In the genomic region with DNA sequence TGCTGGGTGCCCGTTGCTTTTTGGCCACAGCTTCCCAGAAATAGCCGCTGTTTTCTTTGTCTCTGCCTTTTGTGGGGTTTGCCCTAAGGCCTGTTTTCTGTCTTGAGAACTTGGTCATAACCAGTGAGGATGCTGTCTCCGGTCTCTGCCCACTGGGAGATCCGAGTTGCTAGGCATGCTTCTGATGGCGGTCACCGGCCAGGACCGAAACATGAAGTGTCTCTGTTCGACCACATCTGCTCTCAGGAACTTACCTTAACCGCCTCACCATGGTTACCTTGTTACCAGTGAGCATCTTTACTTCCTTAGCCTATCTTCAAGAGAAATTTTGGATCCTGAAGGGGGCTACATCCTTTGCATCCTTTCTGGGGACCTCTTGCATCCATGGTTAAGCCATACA, we compare ENCODE assay signal across 32 cellular contexts.
"Had no signal": no experiment of that assay in that cellular context is flagged by ENCODE, and none has a peak within 500 bp of the region (broad histone marks: within the 10 kb centered on the region; RNA-seq: fewer than 3 reads in every experiment).

No MANE protein-coding gene starts in this region.

- DNase-seq: activated CD4-positive, alpha-beta T cell treated with anti-CD3 and anti-CD28 coated beads for 36 hours; activated CD4-positive, alpha-beta T cell treated with anti-CD3 and anti-CD28 coated beads, Interleukin-2, amount 50 U/mL, for 4 hours; activated CD8-positive, alpha-beta memory T cell treated with anti-CD3 and anti-CD28 coated beads for 24 hours; activated CD8-positive, alpha-beta memory T cell treated with anti-CD3 and anti-CD28 coated beads, Interleukin-2, amount 50 U/mL, for 4 hours; activated naive CD4-positive, alpha-beta T cell treated with Interleukin-2 at 50 U/mL for 16 hours; activated naive CD8-positive, alpha-beta T cell treated with anti-CD3 and anti-CD28 coated beads for 36 hours; activated T-cell treated with anti-CD3 and anti-CD28 coated beads, Interleukin-2, amount 50 U/mL, for 24 hours; effector memory CD8-positive, alpha-beta T cell; glutamatergic neuron; kidney glomerular epithelial cell; left lung; natural killer cell; ovary; psoas muscle; stimulated activated CD4-positive, alpha-beta T cell treated with anti-CD3 and anti-CD28 coated beads, Interleukin-2, amount 100 ng/mL, for 24 hours; stomach; T-helper 9 cell; transverse colon had no signal

- H2AFZ ChIP-seq: hepatocyte had no signal

- H3K4me2 ChIP-seq: hepatocyte had no signal

- H3K36me3 Mint-ChIP-seq: mesothelial cell of epicardium, natural killer cell, WTC11 had no signal

- H3K4me3 ChIP-seq: breast epithelium, hepatocyte, left lung, lung, ovary, psoas muscle, right atrium auricular region, skin epidermis, stomach, transverse colon, vagina had no signal

- H3K9me3 Mint-ChIP-seq: activated naive CD8-positive, alpha-beta T cell treated with anti-CD3 and anti-CD28 coated beads for 36 hours; activated T-cell treated with anti-CD3 and anti-CD28 coated beads, Interleukin-2, amount 50 U/mL, for 24 hours; activated T-helper 17 cell treated with anti-CD3 and anti-CD28 coated beads, Interleukin-2, amount 50 U/mL, for 72 hours; central memory CD8-positive, alpha-beta T cell; effector memory CD8-positive, alpha-beta T cell; mesothelial cell of epicardium; natural killer cell; stimulated activated effector memory CD8-positive, alpha-beta T cell treated with anti-CD3 and anti-CD28 coated beads, Interleukin-12 subunit alpha, Interleukin-12 subunit beta, amount 100 ng/mL, for 72 hours; WTC11 had no signal

- H3K36me3 ChIP-seq: breast epithelium, left lung, ovary, right atrium auricular region, stomach, transverse colon, vagina had no signal

- H3K27me3 Mint-ChIP-seq: activated CD4-positive, alpha-beta T cell treated with anti-CD3 and anti-CD28 coated beads for 36 hours; activated naive CD8-positive, alpha-beta T cell treated with anti-CD3 and anti-CD28 coated beads for 36 hours; activated T-cell treated with anti-CD3 and anti-CD28 coated beads, Interleukin-2, amount 50 U/mL, for 24 hours; activated T-helper 17 cell treated with anti-CD3 and anti-CD28 coated beads, Interleukin-2, amount 50 U/mL, for 72 hours; central memory CD8-positive, alpha-beta T cell; effector memory CD8-positive, alpha-beta T cell had no signal

- H3K27me3 ChIP-seq: breast epithelium, hepatocyte, left lung, ovary, right atrium auricular region, stomach, transverse colon, vagina had no signal

- H3K4me3 Mint-ChIP-seq: activated CD4-positive, alpha-beta T cell treated with anti-CD3 and anti-CD28 coated beads for 36 hours; activated naive CD8-positive, alpha-beta T cell treated with anti-CD3 and anti-CD28 coated beads for 36 hours; activated T-cell treated with anti-CD3 and anti-CD28 coated beads, Interleukin-2, amount 50 U/mL, for 24 hours; activated T-helper 17 cell treated with anti-CD3 and anti-CD28 coated beads, Interleukin-2, amount 50 U/mL, for 72 hours; central memory CD8-positive, alpha-beta T cell; effector memory CD8-positive, alpha-beta T cell; mesothelial cell of epicardium; stimulated activated effector memory CD8-positive, alpha-beta T cell treated with anti-CD3 and anti-CD28 coated beads, Interleukin-12 subunit alpha, Interleukin-12 subunit beta, amount 100 ng/mL, for 72 hours; WTC11 had no signal

- H3K27ac ChIP-seq: breast epithelium, left lung, ovary, psoas muscle, right atrium auricular region, stomach, transverse colon, vagina had no signal

- H3K4me1 Mint-ChIP-seq: WTC11 had no signal

- FAIRE-seq: colon, frontal cortex had no signal

- H3K79me2 ChIP-seq: hepatocyte had no signal

- H3K4me1 ChIP-seq: breast epithelium, psoas muscle had no signal

- H3K27ac Mint-ChIP-seq: activated CD4-positive, alpha-beta T cell treated with anti-CD3 and anti-CD28 coated beads for 36 hours; activated naive CD8-positive, alpha-beta T cell treated with anti-CD3 and anti-CD28 coated beads for 36 hours; activated T-cell treated with anti-CD3 and anti-CD28 coated beads, Interleukin-2, amount 50 U/mL, for 24 hours; activated T-helper 17 cell treated with anti-CD3 and anti-CD28 coated beads, Interleukin-2, amount 50 U/mL, for 72 hours; effector memory CD8-positive, alpha-beta T cell; mesothelial cell of epicardium; natural killer cell; stimulated activated effector memory CD8-positive, alpha-beta T cell treated with anti-CD3 and anti-CD28 coated beads, Interleukin-12 subunit alpha, Interleukin-12 subunit beta, amount 100 ng/mL, for 72 hours; WTC11 had no signal

- H3K9me3 ChIP-seq: breast epithelium, left lung, ovary, psoas muscle, right atrium auricular region, stomach, transverse colon, vagina had no signal

- ATAC-seq: activated CD4-positive, alpha-beta T cell treated with anti-CD3 and anti-CD28 coated beads for 36 hours; activated T-helper 17 cell treated with anti-CD3 and anti-CD28 coated beads, Interleukin-2, amount 50 U/mL, for 72 hours; effector memory CD8-positive, alpha-beta T cell; esophagus mucosa; left lung; natural killer cell; psoas muscle; stimulated activated effector memory CD8-positive, alpha-beta T cell treated with anti-CD3 and anti-CD28 coated beads, Interleukin-12 subunit alpha, Interleukin-12 subunit beta, amount 100 ng/mL, for 72 hours; WTC11 had no signal
